14 cellular contexts compared by ENCODE assay signal in the genomic region with DNA sequence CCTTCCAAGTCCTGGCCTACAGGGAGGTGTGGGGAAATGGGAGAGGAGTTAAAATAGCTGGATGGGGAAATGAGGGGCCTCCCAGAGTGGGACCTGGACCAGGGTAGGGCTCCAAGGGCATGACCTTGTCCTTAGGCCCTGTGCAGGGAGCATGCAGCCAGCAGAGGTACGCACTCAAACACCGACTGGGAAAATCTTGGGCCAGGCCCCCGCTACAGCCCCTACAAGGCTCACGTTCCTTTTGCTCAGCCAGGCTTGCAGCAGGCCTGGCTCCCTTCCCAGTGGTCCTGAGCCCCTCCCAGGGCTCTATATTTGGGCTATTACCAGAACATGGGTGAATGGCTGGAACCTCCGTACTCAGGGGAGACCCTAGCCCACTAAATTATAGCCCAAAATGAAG. TPM values are rescaled to one million over a fixed set of nuclear protein-coding genes. Genes with fewer than 3 reads are reported as not detected.
DNase-seq lines count a peak whose midpoint lies in the region; ATAC-seq and TF ChIP-seq lines count a peak whose summit lies in the region.
"Had no signal": no experiment of that assay in that cellular context is flagged by ENCODE, and none has a peak within 500 bp of the region (broad histone marks: within the 10 kb centered on the region; RNA-seq: fewer than 3 reads in every experiment).

No MANE protein-coding gene starts in this region.

- H3K79me1 ChIP-seq in trophoblast cell (ENCODE audit: low read length): peaks cover 43% of the 10 kb centered on the region

- peaks cover 19% of the 10 kb centered on the region for H3K27me3 Mint-ChIP-seq in nephron (ENCODE audit: low read depth)
- H3K27me3 Mint-ChIP-seq in naive thymus-derived CD4-positive, alpha-beta T cell: no peaks in the 10 kb centered on the region
- H3K27me3 Mint-ChIP-seq: CD4-positive, alpha-beta memory T cell had no signal

- no peaks in the 10 kb centered on the region for H3K36me3 Mint-ChIP-seq in nephron (ENCODE audit: low read depth)
- no peaks in the 10 kb centered on the region for H3K36me3 Mint-ChIP-seq in naive thymus-derived CD4-positive, alpha-beta T cell
- H3K36me3 Mint-ChIP-seq: CD4-positive, alpha-beta memory T cell had no signal

- H3K79me2 ChIP-seq in trophoblast cell (ENCODE audit: control insufficient read depth, insufficient read depth, low read length, poor library complexity): peaks cover 10% of the 10 kb centered on the region

- H3K4me2 ChIP-seq in trophoblast cell (ENCODE audit: low read length): no peak overlapping the region

- no peak for ATAC-seq in esophagus mucosa
- ATAC-seq in naive thymus-derived CD4-positive, alpha-beta T cell: no peak
- ATAC-seq: GM12878, HCT116 had no signal

- H2AK5ac ChIP-seq in trophoblast cell (ENCODE audit: low read length): peak overlapping the region; percentile 85

- H2BK120ac ChIP-seq in trophoblast cell (ENCODE audit: insufficient read depth, low read length, poor library complexity): peak overlapping the region; percentile 99

- H3K27ac ChIP-seq in WERI-Rb-1 (peak overlapping the region; percentile 83), trophoblast cell (ENCODE audit: low read depth, low read length) (peak overlapping the region; percentile 71)
- H3K27ac ChIP-seq in naive thymus-derived CD4-positive, alpha-beta T cell (ENCODE audit: low read depth, low read length): no peak overlapping the region
- H3K27ac ChIP-seq: C4-2B had no signal

- H3K23ac ChIP-seq in trophoblast cell (ENCODE audit: low read length): no peak overlapping the region

- peaks cover 40% of the 10 kb centered on the region for H3K4me1 Mint-ChIP-seq in nephron
- H3K4me1 Mint-ChIP-seq in naive thymus-derived CD4-positive, alpha-beta T cell: peaks cover 0 to 9% (median 7%) of the 10 kb centered on the region in 7 donors

- no peaks in the 10 kb centered on the region for H3K9me3 ChIP-seq in WERI-Rb-1 (ENCODE audit: severe bottlenecking)
- H3K9me3 ChIP-seq in trophoblast cell (ENCODE audit: insufficient read depth, low read depth, low read length): no peaks in the 10 kb centered on the region
- no peaks in the 10 kb centered on the region for H3K9me3 ChIP-seq in naive thymus-derived CD4-positive, alpha-beta T cell (ENCODE audit: control insufficient read depth in 2 of 3, low read length in 3 of 3)
- H3K9me3 ChIP-seq: BE2C had no signal

- H3K9me3 Mint-ChIP-seq in nephron: no peaks in the 10 kb centered on the region
- H3K9me3 Mint-ChIP-seq in naive thymus-derived CD4-positive, alpha-beta T cell: no peaks in the 10 kb centered on the region
- H3K9me3 Mint-ChIP-seq: CD4-positive, alpha-beta memory T cell had no signal

- no CpG with 5 or more reads among the region's 5 CpGs for WGBS in trophoblast cell (ENCODE audit: extremely low coverage, insufficient coverage, insufficient read length)

- H3K4me3 ChIP-seq in WERI-Rb-1 (ENCODE audit: low read depth, low read length) (no peak overlapping the region), trophoblast cell (ENCODE audit: low read depth, low read length) (no peak overlapping the region)
- no peak overlapping the region for H3K4me3 ChIP-seq in naive thymus-derived CD4-positive, alpha-beta T cell (ENCODE audit: low read length)
- H3K4me3 ChIP-seq: GM12878 had no signal

- intact Hi-C loops in naive thymus-derived CD4-positive, alpha-beta T cell (cut with micrococcal nuclease): no loop called here

- H3K14ac ChIP-seq in trophoblast cell (ENCODE audit: low read length): peak overlapping the region; percentile 87

- DNase-seq in WERI-Rb-1 (no peak), trophoblast cell (no peak), GF-D8 (lab: John Stamatoyannopoulos, UW) (no peak), cortex of kidney (lab: John Stamatoyannopoulos, UW) (no peak)
- DNase-seq in naive thymus-derived CD4-positive, alpha-beta T cell: no peak
- DNase-seq: CD4-positive, alpha-beta memory T cell; DMS153 had no signal

- peak overlapping the region; percentile 97 for H2BK12ac ChIP-seq in trophoblast cell (ENCODE audit: low read length)

- POLR2A ChIA-PET in naive thymus-derived CD4-positive, alpha-beta T cell (lab: Charles Lee): no interaction called here

- H3K36me3 ChIP-seq in WERI-Rb-1: peaks cover 9% of the 10 kb centered on the region
- H3K36me3 ChIP-seq in trophoblast cell (ENCODE audit: control insufficient read depth in 1 of 2, insufficient read depth in 2 of 2, low read length in 2 of 2): no peaks in the 10 kb centered on the region
- H3K36me3 ChIP-seq in naive thymus-derived CD4-positive, alpha-beta T cell (ENCODE audit: control insufficient read depth in 2 of 3, insufficient read depth in 3 of 3, low read length in 3 of 3): no peaks in the 10 kb centered on the region
- H3K36me3 ChIP-seq: BE2C had no signal

- H3K27me3 ChIP-seq in WERI-Rb-1 (ENCODE audit: insufficient read depth, low read depth, severe bottlenecking): no peaks in the 10 kb centered on the region
- H3K27me3 ChIP-seq in trophoblast cell (ENCODE audit: insufficient read depth, low read length): no peaks in the 10 kb centered on the region
- H3K27me3 ChIP-seq in naive thymus-derived CD4-positive, alpha-beta T cell (ENCODE audit: control insufficient read depth in 2 of 2, insufficient read depth in 2 of 2, low read length in 2 of 2): no peaks in the 10 kb centered on the region
- H3K27me3 ChIP-seq: BE2C had no signal

- H3K9ac ChIP-seq in trophoblast cell (ENCODE audit: low read length): no peak overlapping the region

- peaks cover 35 to 46% of the 10 kb centered on the region in 2 experiments for H3K4me1 ChIP-seq in trophoblast cell (ENCODE audit: control insufficient read depth in 1 of 2, insufficient read depth in 2 of 2, low read length in 2 of 2)
- no peaks in the 10 kb centered on the region for H3K4me1 ChIP-seq in naive thymus-derived CD4-positive, alpha-beta T cell (ENCODE audit: control insufficient read depth in 2 of 2, insufficient read depth in 2 of 2, low read length in 2 of 2)

- TF ChIP-seq CTCF in WERI-Rb-1 (IDR thresholded peaks at IDR 0.05; ENCODE audit: low read depth, low read length) (no peak), nephron (IDR thresholded peaks at IDR 0.05; ENCODE audit: unreplicated experiment in 3 of 3) (no peak)

- peak overlapping the region; percentile 82 for H3K4ac ChIP-seq in trophoblast cell (ENCODE audit: low read depth, low read length)

- H4K91ac ChIP-seq in trophoblast cell (ENCODE audit: low read depth, low read length): peak overlapping the region; percentile 99

- H3K18ac ChIP-seq in trophoblast cell (ENCODE audit: low read length): peak overlapping the region; percentile 73

- CTCF ChIA-PET in naive thymus-derived CD4-positive, alpha-beta T cell (lab: Charles Lee): no interaction called here

- H3K27ac Mint-ChIP-seq in nephron: peak overlapping the region in 2 of 3 experiments; percentile 23 to 76
- no peak overlapping the region for H3K27ac Mint-ChIP-seq in naive thymus-derived CD4-positive, alpha-beta T cell
- H3K27ac Mint-ChIP-seq: CD4-positive, alpha-beta memory T cell had no signal

- H4K8ac ChIP-seq in trophoblast cell (ENCODE audit: low read depth, low read length): peak overlapping the region; percentile 84

- H3K4me3 Mint-ChIP-seq in nephron: no peak overlapping the region
- no peak overlapping the region for H3K4me3 Mint-ChIP-seq in naive thymus-derived CD4-positive, alpha-beta T cell
- H3K4me3 Mint-ChIP-seq: CD4-positive, alpha-beta memory T cell had no signal

- H4K12ac ChIP-seq in trophoblast cell (ENCODE audit: low read depth, low read length): no peak overlapping the region

- no peak overlapping the region for H2AFZ ChIP-seq in trophoblast cell (ENCODE audit: insufficient read depth, low read length, poor library complexity)

- peak overlapping the region; percentile 90 for H2BK5ac ChIP-seq in trophoblast cell (ENCODE audit: low read depth, low read length, poor library complexity)

RNA-seq across cellular contexts. Expression of a gene that starts 31.3 kb away (rescaled TPM):
- polyA plus RNA-seq in trophoblast cell (2013): 9.5 and 10.1 TPM in 2 replicates
- not detected for total RNA-seq in esophagus mucosa
- total RNA-seq in naive thymus-derived CD4-positive, alpha-beta T cell: not detected
- polyA plus RNA-seq in naive thymus-derived CD4-positive, alpha-beta T cell: not detected
- total RNA-seq: CD4-positive, alpha-beta memory T cell; GM12878 had no signal
- polyA plus RNA-seq: AG04450; CD4-positive, alpha-beta memory T cell; GM12878 had no signal

Comparison
In these comparisons a context has a peak if more than half of its experiments do, and no peak if none do; other contexts are left out.
1. H3K27ac Mint-ChIP-seq: peak in nephron (2 of 3); none in naive thymus-derived CD4-positive, alpha-beta T cell (0 of 9).